In genomic region chr16:86948046-86948445, GRCh38 we compare ENCODE assay signal across 19 cellular contexts.
DNase-seq lines count a peak whose midpoint lies in the region; ATAC-seq, FAIRE-seq and TF ChIP-seq lines count a peak whose summit lies in the region.
"Had no signal": no experiment of that assay in that cellular context is flagged by ENCODE, and none has a peak within 500 bp of the region (broad histone marks: within the 10 kb centered on the region; RNA-seq: fewer than 3 reads in every experiment).

No MANE protein-coding gene starts in this region.

- H4K20me1 ChIP-seq in IMR-90 (ENCODE audit: insufficient read depth, low read length) (peaks cover 3% of the 10 kb centered on the region; the same call in 1 of the 2 replicates), osteoblast (ENCODE audit: insufficient read depth, low read length) (no peaks in the 10 kb centered on the region), GM23248 (ENCODE audit: insufficient read depth) (no peaks in the 10 kb centered on the region)
- H4K20me1 ChIP-seq: BLaER1 had no signal

- H2AFZ ChIP-seq in IMR-90 (replicated peaks; ENCODE audit: low read length, poor library complexity) (no peak overlapping the region), osteoblast (ENCODE audit: low read length) (no peak overlapping the region), GM23248 (no peak overlapping the region)

- no peak overlapping the region for H2BK5ac ChIP-seq in IMR-90 (ENCODE audit: low read depth, low read length, poor library complexity, severe bottlenecking)

- H3K4me3 ChIP-seq in IMR-90 (ENCODE audit: insufficient read depth, low read depth, low read length) (no peak overlapping the region), osteoblast (ENCODE audit: insufficient read depth, low read length) (no peak overlapping the region), GM23248 (no peak overlapping the region)
- H3K4me3 ChIP-seq: BLaER1 had no signal

- POLR2A ChIA-PET in IMR-90 (lab: Charles Lee; ENCODE audit: unreplicated experiment), result no interaction called here

- no peaks in the 10 kb centered on the region for H3K79me2 ChIP-seq in osteoblast (ENCODE audit: insufficient read depth, low read length)
- H3K79me2 ChIP-seq in GM23248 (ENCODE audit: insufficient read depth), result no peaks in the 10 kb centered on the region

- peak overlapping the region; percentile 77 for H4K91ac ChIP-seq in IMR-90 (ENCODE audit: insufficient read depth, low read depth, low read length)

- H4K5ac ChIP-seq in IMR-90 (ENCODE audit: low read depth, low read length), result no peak overlapping the region

- no peak overlapping the region for H2AK9ac ChIP-seq in IMR-90 (replicated peaks; ENCODE audit: low read depth, low read length, poor library complexity)

- no peak overlapping the region for H3K56ac ChIP-seq in IMR-90 (ENCODE audit: extremely low read depth, insufficient read depth, low read length)

- H2BK120ac ChIP-seq in IMR-90 (ENCODE audit: low read depth, low read length), result peak overlapping the region; percentile 90

- dilution Hi-C loops in IMR-90 (cut with HindIII; ENCODE audit: low sequenced_read_pairs, unreplicated experiment), result no loop called here

- no peaks in the 10 kb centered on the region for H3K9me3 ChIP-seq in IMR-90 (ENCODE audit: control insufficient read depth, insufficient read depth, low read length)
- H3K9me3 ChIP-seq in osteoblast (ENCODE audit: low read depth, low read length), result no peaks in the 10 kb centered on the region
- no peaks in the 10 kb centered on the region for H3K9me3 ChIP-seq in GM23248 (ENCODE audit: low read depth)
- H3K9me3 ChIP-seq: BLaER1 had no signal

- H3K14ac ChIP-seq in IMR-90 (replicated peaks; ENCODE audit: low read depth, low read length), result no peak overlapping the region

- no peak overlapping the region for H3K18ac ChIP-seq in IMR-90 (ENCODE audit: low read depth, low read length)

- DNase-seq in HTR-8/SVneo (ENCODE audit: insufficient read length, low spot score) (no peak), IMR-90 (no peak), endothelial cell (ENCODE audit: low spot score) (no peak), osteoblast (ENCODE audit: insufficient read length, low spot score, missing footprints) (peak; percentile 4), GM23248 (no peak), mucosa of gallbladder (ENCODE audit: low spot score) (no peak)
- no peak for DNase-seq in central memory CD4-positive, alpha-beta T cell
- DNase-seq: Caco-2; CD4-positive, CD25-positive, alpha-beta regulatory T cell; CD8-positive, alpha-beta T cell; DMS153; DND-41; H9 had no signal

- H3K9me1 ChIP-seq in IMR-90 (ENCODE audit: insufficient read depth, low read length), result peaks cover 37% of the 10 kb centered on the region

- CTCF ChIA-PET in IMR-90 (lab: Yijun Ruan, JAX), result no interaction called here

- WGBS in IMR-90 (ENCODE audit: extremely low coverage in 2 of 2, insufficient read length in 1 of 2), 2 experiments, result 100% methylated on average over 2 of the region's 12 CpGs; no CpG with 5 or more reads in 1 of the 2 experiments
- 95 to 96% methylated on average over 12 of the region's 12 CpGs for WGBS in GM23248 (ENCODE audit: low coverage in 1 of 2, low lambda C conversion rate in 2 of 2, missing lambda C conversion rate in 2 of 2), 2 experiments

- peak overlapping the region; percentile 90 for H3K4ac ChIP-seq in IMR-90 (ENCODE audit: low read depth, low read length)

- in situ Hi-C loops in IMR-90 (cut with MboI; ENCODE audit: low sequenced_read_pairs), result no loop called here
- in situ Hi-C loops in GM23248 (cut with MboI), result no loop called here

- H4K8ac ChIP-seq in IMR-90 (ENCODE audit: low read depth in 2 of 2, low read length in 2 of 2), result no peak overlapping the region

- H3K36me3 ChIP-seq in IMR-90 (ENCODE audit: control insufficient read depth, insufficient read depth, low read length) (no peaks in the 10 kb centered on the region), osteoblast (ENCODE audit: insufficient read depth, low read length) (no peaks in the 10 kb centered on the region), GM23248 (ENCODE audit: low read depth) (no peaks in the 10 kb centered on the region)
- H3K36me3 ChIP-seq: BLaER1 had no signal

- peaks cover 8% of the 10 kb centered on the region for H3K27me3 Mint-ChIP-seq in endothelial cell (ENCODE audit: unreplicated experiment)
- H3K27me3 Mint-ChIP-seq: CD4-positive, CD25-positive, alpha-beta regulatory T cell had no signal

- H2BK15ac ChIP-seq in IMR-90 (ENCODE audit: low read depth, low read length), result peak overlapping the region; percentile 85; the same call in 2 of the 3 replicates

- peaks cover 27% of the 10 kb centered on the region for H3K4me1 Mint-ChIP-seq in endothelial cell (ENCODE audit: unreplicated experiment)
- H3K4me1 Mint-ChIP-seq: B cell; CD4-positive, CD25-positive, alpha-beta regulatory T cell had no signal

- no peak for TF ChIP-seq CTCF in IMR-90 (conservative IDR thresholded peaks at IDR 0.05; ENCODE audit: low read depth, low read length)
- TF ChIP-seq CTCF in endothelial cell (IDR thresholded peaks at IDR 0.05; ENCODE audit: unreplicated experiment), result no peak
- TF ChIP-seq CTCF in osteoblast (IDR thresholded peaks at IDR 0.05; ENCODE audit: extremely low read depth, low read depth, low read length), result no peak

- TF ChIP-seq RAD21 in IMR-90 (IDR thresholded peaks at IDR 0.05; ENCODE audit: low read length), result no peak

- peaks cover 31% of the 10 kb centered on the region for H3F3A ChIP-seq in GM23248 (ENCODE audit: insufficient read depth)

- TF ChIP-seq POLR2A in IMR-90 (IDR thresholded peaks at IDR 0.05; ENCODE audit: low read depth, low read length), result no peak

- no TSS peak for BruUV-seq in IMR-90 (replicated peaks; lab: Mats Ljungman, UMichigan)

- peak; percentile 20 for FAIRE-seq in HTR-8/SVneo (lab: Jason Lieb, UNC)
- FAIRE-seq: G401.6, GM12892 had no signal

- H2BK20ac ChIP-seq in IMR-90 (ENCODE audit: low read depth, low read length), result peak overlapping the region; percentile 85

- intact Hi-C loops in IMR-90 (cut with micrococcal nuclease), result no loop called here

- 0 out of 2 replicates have a peak, but pooled peaks cover 7% of the 10 kb centered on the region for H3K9me2 ChIP-seq in GM23248 (ENCODE audit: insufficient read depth)

- H3K36me3 Mint-ChIP-seq in endothelial cell (ENCODE audit: low read depth, unreplicated experiment), result peaks cover 7% of the 10 kb centered on the region
- H3K36me3 Mint-ChIP-seq: CD4-positive, CD25-positive, alpha-beta regulatory T cell; CD8-positive, alpha-beta T cell had no signal

- H3K27ac ChIP-seq in IMR-90 (ENCODE audit: insufficient read depth, low read length) (no peak overlapping the region), osteoblast (ENCODE audit: low read depth, low read length) (no peak overlapping the region), GM23248 (no peak overlapping the region)
- H3K27ac ChIP-seq: BLaER1, C4-2B had no signal

- H3K27me3 ChIP-seq in IMR-90 (ENCODE audit: control insufficient read depth, insufficient read depth, low read length), result no peaks in the 10 kb centered on the region
- H3K27me3 ChIP-seq in osteoblast (ENCODE audit: insufficient read depth, low read length), result no peaks in the 10 kb centered on the region
- H3K27me3 ChIP-seq in GM23248 (replicated peaks; ENCODE audit: insufficient read depth), result no peaks in the 10 kb centered on the region
- H3K27me3 ChIP-seq: BLaER1 had no signal

- H2AK5ac ChIP-seq in IMR-90 (ENCODE audit: low read depth, low read length), result peak overlapping the region; percentile 98

- ATAC-seq in IMR-90 (ENCODE audit: low read depth), result no peak
- ATAC-seq: CD8-positive, alpha-beta T cell; HCT116 had no signal

- H3K23ac ChIP-seq in IMR-90 (ENCODE audit: low read depth, low read length), result no peak overlapping the region

- H3K4me1 ChIP-seq in IMR-90 (ENCODE audit: control insufficient read depth, insufficient read depth, low read length), result peaks cover 15% of the 10 kb centered on the region
- H3K4me1 ChIP-seq in osteoblast (ENCODE audit: insufficient read depth, low read length), result peaks cover 35% of the 10 kb centered on the region
- H3K4me1 ChIP-seq in GM23248 (ENCODE audit: insufficient read depth), result peaks cover 27% of the 10 kb centered on the region

- peaks cover 0 to 26% of the 10 kb centered on the region in 2 experiments; a peak in 2 of 4 replicates for H3K79me1 ChIP-seq in IMR-90 (ENCODE audit: low read depth in 1 of 2, low read length in 2 of 2)

- no peak overlapping the region for H3K27ac Mint-ChIP-seq in endothelial cell (ENCODE audit: unreplicated experiment)
- H3K27ac Mint-ChIP-seq: B cell; CD4-positive, CD25-positive, alpha-beta regulatory T cell; CD8-positive, alpha-beta T cell; H9 had no signal

- H3K4me3 Mint-ChIP-seq in endothelial cell (ENCODE audit: unreplicated experiment), result peak overlapping the region; percentile 32
- H3K4me3 Mint-ChIP-seq: B cell; CD4-positive, CD25-positive, alpha-beta regulatory T cell; CD8-positive, alpha-beta T cell; H9 had no signal

- H3K4me2 ChIP-seq in IMR-90 (ENCODE audit: low read depth, low read length) (no peak overlapping the region), osteoblast (ENCODE audit: insufficient read depth, low read length) (no peak overlapping the region), GM23248 (ENCODE audit: unreplicated experiment) (no peak overlapping the region)
- H3K4me2 ChIP-seq: BLaER1 had no signal

- H3K9me3 Mint-ChIP-seq in endothelial cell (ENCODE audit: unreplicated experiment), result no peaks in the 10 kb centered on the region
- H3K9me3 Mint-ChIP-seq: CD8-positive, alpha-beta T cell had no signal

- H3K9ac ChIP-seq in IMR-90 (ENCODE audit: low read depth, low read length), result no peak overlapping the region
- no peak overlapping the region for H3K9ac ChIP-seq in GM23248
- H3K9ac ChIP-seq: BLaER1 had no signal

TF ChIP-seq in IMR-90, 13 proteins besides CTCF, POLR2A, EP300 and RAD21:
- TF ChIP-seq FOS (IDR thresholded peaks at IDR 0.05; ENCODE audit: low read depth, low read length) (no peak), RFX5 (IDR thresholded peaks at IDR 0.05; ENCODE audit: low read depth, low read length) (no peak), RCOR1 (IDR thresholded peaks at IDR 0.05; ENCODE audit: insufficient replicate concordance, low read length) (no peak), MAZ (IDR thresholded peaks at IDR 0.05; ENCODE audit: borderline replicate concordance, low read depth, low read length) (no peak), SMC3 (IDR thresholded peaks at IDR 0.05; ENCODE audit: low read depth, low read length) (no peak)
TF ChIP-seq in IMR-90: peak in this region for 0.
